8 cellular contexts compared by ENCODE assay signal in the genomic region with DNA sequence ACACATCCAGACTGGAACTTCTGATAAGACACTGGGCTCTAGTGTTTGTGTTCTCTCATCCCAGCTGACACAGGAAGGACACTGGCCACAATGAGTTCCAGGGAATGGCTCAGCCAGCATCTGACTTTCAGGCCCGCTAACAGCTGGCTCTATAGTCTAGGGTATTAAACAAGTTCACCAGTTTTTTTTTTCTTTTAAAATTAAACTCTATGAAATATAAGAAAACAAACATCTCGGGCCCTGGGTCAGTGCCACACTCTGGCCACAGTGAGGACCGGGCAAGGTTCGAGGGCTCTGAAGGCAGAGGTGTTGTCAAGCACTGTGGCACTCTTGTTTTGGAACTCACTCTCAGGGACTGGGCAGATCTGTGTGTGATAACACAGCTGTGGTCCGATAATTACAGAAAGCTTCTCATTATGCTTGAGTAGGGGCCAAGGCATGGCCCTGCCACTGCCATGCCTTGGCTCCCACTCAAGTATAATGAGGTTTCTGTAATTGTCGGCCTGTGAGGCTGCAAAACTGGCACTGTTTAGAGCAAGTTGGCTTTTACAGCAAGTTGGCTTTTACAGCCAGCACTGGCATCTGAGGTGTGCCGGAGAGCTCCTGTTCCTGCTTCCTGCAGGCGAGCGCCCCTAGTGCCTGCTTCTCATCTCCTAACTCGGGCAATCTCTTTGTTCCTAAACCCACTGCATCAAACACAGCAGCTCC.
A peak's percentile ranks its signal among the peaks of the same experiment; 100 is the strongest.
DNase-seq lines count a peak whose midpoint lies in the region; ATAC-seq, FAIRE-seq and TF ChIP-seq lines count a peak whose summit lies in the region.

No MANE protein-coding gene starts in this region.

- in situ Hi-C loops in T47D (cut with HindIII; ENCODE audit: low pct_unique_long_range_greater_than_20kb, low sequenced_read_pairs) = no loop called here

- no peak for FAIRE-seq in D721Med (lab: Jason Lieb, UNC)

- TF ChIP-seq CTCF in D721Med (IDR thresholded peaks at IDR 0.05; ENCODE audit: insufficient read depth, missing control alignments) (peak; percentile 47), omental fat pad (IDR thresholded peaks at IDR 0.05) (no peak)

- H3K36me3 Mint-ChIP-seq in T-helper 17 cell (ENCODE audit: low read depth) = no peaks in the 10 kb centered on the region

- ATAC-seq in HG03066 (IDR thresholded peaks at IDR 0.05; ENCODE audit: low read depth, unreplicated experiment) = peak; percentile 66
- peak; percentile 70 for ATAC-seq in T-helper 17 cell
- ATAC-seq in omental fat pad (ENCODE audit: low FRiP score) = no peak

- no peak for DNase-seq in D721Med (ENCODE audit: insufficient read length, low spot score)
- DNase-seq in T-helper 17 cell = peak; percentile 7 to 10 (median 7)
- DNase-seq in T47D (ENCODE audit: low read depth in 1 of 2, low spot score in 1 of 2) = peak; percentile 17 to 60
- DNase-seq in left kidney (ENCODE audit: low read depth, low spot score) = peak; percentile 80
- DNase-seq in stimulated activated CD4-positive, alpha-beta T cell treated with anti-CD3 and anti-CD28 coated beads, Interleukin-4, amount 100 ng/mL, for 24 hours = peak; percentile 36
- no peak for DNase-seq in omental fat pad (ENCODE audit: low spot score)
- no peak for DNase-seq in Kasumi-1 (lab: John Stamatoyannopoulos, UW)

- H3K4me1 Mint-ChIP-seq in T-helper 17 cell = peaks cover 10% of the 10 kb centered on the region

- H3K27me3 Mint-ChIP-seq in T-helper 17 cell = no peaks in the 10 kb centered on the region

- H3K27ac Mint-ChIP-seq in T-helper 17 cell = no peak overlapping the region

- no peak overlapping the region for H3K4me3 Mint-ChIP-seq in T-helper 17 cell

- H3K9me3 ChIP-seq in T-helper 17 cell (ENCODE audit: control insufficient read depth, low read length, poor library complexity, severe bottlenecking) = no peaks in the 10 kb centered on the region

Comparison
In these comparisons a context has a peak if more than half of its experiments do, and no peak if none do; other contexts are left out.
1. DNase-seq: peak in T-helper 17 cell (3 of 3), T47D (2 of 2), left kidney (single experiment) and stimulated activated CD4-positive, alpha-beta T cell treated with anti-CD3 and anti-CD28 coated beads, Interleukin-4, amount 100 ng/mL, for 24 hours (single experiment); none in D721Med (single experiment), omental fat pad (single experiment) and Kasumi-1 (0 of 2).